In the genomic region with DNA sequence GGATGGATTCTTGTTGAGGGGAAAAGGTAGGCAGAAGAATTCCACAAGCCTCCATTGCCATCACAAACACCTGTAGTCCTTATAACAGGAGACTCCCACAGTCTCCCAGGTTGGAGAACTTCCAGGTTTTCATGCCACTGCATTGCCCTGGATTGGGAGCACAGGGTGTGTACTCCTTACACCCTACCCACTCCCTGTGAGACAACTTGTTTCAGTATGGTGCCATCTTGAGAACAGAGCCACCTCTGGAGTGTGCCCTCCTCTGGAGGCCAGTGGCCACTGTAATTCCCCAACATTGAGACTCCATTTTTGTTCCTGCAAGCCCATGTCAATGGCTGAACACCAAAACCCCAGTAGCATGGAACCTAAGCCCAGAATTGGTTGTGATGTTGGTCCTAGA, we compare ENCODE assay signal across 10 cellular contexts.
"Had no signal": no experiment of that assay in that cellular context is flagged by ENCODE, and none has a peak within 500 bp of the region (broad histone marks: within the 10 kb centered on the region; RNA-seq: fewer than 3 reads in every experiment).

No MANE protein-coding gene starts in this region.

- H3K9me3 Mint-ChIP-seq: HFFc6 had no signal

- H3K27ac ChIP-seq: GM23248, HL-60 had no signal

- H3K36me3 ChIP-seq: HAP-1 had no signal

- H3K4me3 Mint-ChIP-seq: HFFc6, IgD-negative memory B cell had no signal

- ATAC-seq: HCT116, HepG2 had no signal

- H3K4me1 Mint-ChIP-seq: IgD-negative memory B cell had no signal

- H3K36me3 Mint-ChIP-seq: IgD-negative memory B cell had no signal

- H3K9me3 ChIP-seq: HAP-1 had no signal

- DNase-seq: GM23248, GOT3, HFFc6, KBM-7 had no signal

- H2AFZ ChIP-seq: GM23248 had no signal

- H3K9ac ChIP-seq: GM23248 had no signal

- H3K4me3 ChIP-seq: GM23248, HAP-1 had no signal

- FAIRE-seq: H54, HepG2 had no signal

- H3K27ac Mint-ChIP-seq: HFFc6, IgD-negative memory B cell had no signal
